Comparison of ENCODE assay signal across 23 cellular contexts in the genomic region with DNA sequence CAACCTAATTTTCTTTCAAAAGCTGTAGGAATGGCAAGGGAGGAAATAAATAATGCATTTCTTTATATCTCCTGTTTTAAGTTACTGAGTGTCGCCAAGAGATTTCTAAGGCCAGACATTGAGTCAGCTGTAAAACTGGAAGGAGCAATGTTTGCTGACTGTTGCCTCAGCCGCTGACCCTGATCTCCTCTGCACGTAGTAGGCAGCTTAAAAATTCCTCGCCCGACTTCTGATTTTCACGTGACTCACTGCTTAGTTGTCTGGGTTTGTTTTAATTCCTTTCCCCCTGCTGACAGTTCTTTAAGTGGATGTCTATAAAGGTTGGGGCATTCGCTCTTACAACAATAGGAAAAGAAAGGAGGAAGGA.
"Had no signal": no experiment of that assay in that cellular context is flagged by ENCODE, and none has a peak within 500 bp of the region (broad histone marks: within the 10 kb centered on the region; RNA-seq: fewer than 3 reads in every experiment).

No MANE protein-coding gene starts in this region.

- H3K9me3 Mint-ChIP-seq: endodermal cell; natural killer cell; neural progenitor cell; stimulated activated effector memory CD8-positive, alpha-beta T cell treated with anti-CD3 and anti-CD28 coated beads, Interleukin-12 subunit alpha, Interleukin-12 subunit beta, amount 100 ng/mL, for 72 hours had no signal

- H3K4me2 ChIP-seq: neural progenitor cell had no signal

- H3K4me3 ChIP-seq: coronary artery, neural progenitor cell, ovary, right atrium auricular region, tibial artery, upper lobe of right lung, vagina had no signal

- DNase-seq: effector CD4-positive, alpha-beta T cell; endodermal cell; erythroblast; hippocampal formation; kidney glomerular epithelial cell; mammary epithelial cell; natural killer cell; nucleus accumbens; ovary; stimulated activated CD4-positive, alpha-beta T cell treated with anti-CD3 and anti-CD28 coated beads, Interleukin-2, amount 100 ng/mL, for 48 hours; stimulated activated CD8-positive, alpha-beta memory T cell treated with anti-CD3 and anti-CD28 coated beads, Interleukin-4, amount 100 ng/mL, for 48 hours; stimulated activated naive CD8-positive, alpha-beta T cell treated with anti-CD3 and anti-CD28 coated beads, Interleukin-15, Interleukin-2, amounts not matched to agents 100 U/mL and 50 U/mL, for 24 hours; tibial artery; upper lobe of right lung had no signal

- H3K9me3 ChIP-seq: ovary, right atrium auricular region, tibial artery, upper lobe of right lung, vagina had no signal

- H3K4me1 Mint-ChIP-seq: neural progenitor cell; stimulated activated effector memory CD8-positive, alpha-beta T cell treated with anti-CD3 and anti-CD28 coated beads, Interleukin-12 subunit alpha, Interleukin-12 subunit beta, amount 100 ng/mL, for 72 hours had no signal

- H2AFZ ChIP-seq: neural progenitor cell had no signal

- H3K36me3 ChIP-seq: neural progenitor cell, ovary, right atrium auricular region, tibial artery, upper lobe of right lung, vagina had no signal

- H3K27ac Mint-ChIP-seq: endodermal cell; mesothelial cell of epicardium; natural killer cell; neural progenitor cell; stimulated activated effector memory CD8-positive, alpha-beta T cell treated with anti-CD3 and anti-CD28 coated beads, Interleukin-12 subunit alpha, Interleukin-12 subunit beta, amount 100 ng/mL, for 72 hours had no signal

- H3K9ac ChIP-seq: neural progenitor cell had no signal

- H3K27ac ChIP-seq: coronary artery, foreskin keratinocyte, neural progenitor cell, ovary, right atrium auricular region, tibial artery, upper lobe of right lung, vagina had no signal

- H3K4me3 Mint-ChIP-seq: endodermal cell; mesothelial cell of epicardium; natural killer cell; neural progenitor cell; stimulated activated effector memory CD8-positive, alpha-beta T cell treated with anti-CD3 and anti-CD28 coated beads, Interleukin-12 subunit alpha, Interleukin-12 subunit beta, amount 100 ng/mL, for 72 hours had no signal

- H3K4me1 ChIP-seq: foreskin keratinocyte, right atrium auricular region, tibial artery, upper lobe of right lung, vagina had no signal

- H3K36me3 Mint-ChIP-seq: mesothelial cell of epicardium; natural killer cell; neural progenitor cell; stimulated activated effector memory CD8-positive, alpha-beta T cell treated with anti-CD3 and anti-CD28 coated beads, Interleukin-12 subunit alpha, Interleukin-12 subunit beta, amount 100 ng/mL, for 72 hours had no signal

- H3K27me3 ChIP-seq: foreskin keratinocyte, neural progenitor cell, ovary, right atrium auricular region, tibial artery, upper lobe of right lung, vagina had no signal

- ATAC-seq: natural killer cell; stimulated activated effector memory CD8-positive, alpha-beta T cell treated with anti-CD3 and anti-CD28 coated beads, Interleukin-12 subunit alpha, Interleukin-12 subunit beta, amount 100 ng/mL, for 72 hours; stimulated activated naive CD8-positive, alpha-beta T cell treated with anti-CD3 and anti-CD28 coated beads, Interleukin-15, Interleukin-2, amounts not matched to agents 100 U/mL and 50 U/mL, for 24 hours had no signal

- FAIRE-seq: endothelial cell of umbilical vein, small intestine had no signal
